Comparison of ENCODE assay signal across 8 cellular contexts in genomic region chr3:11651900-11652299, GRCh38. TPM values are rescaled to one million over a fixed set of nuclear protein-coding genes. Genes with fewer than 3 reads are reported as not detected.
DNase-seq lines count a peak whose midpoint lies in the region; ATAC-seq and TF ChIP-seq lines count a peak whose summit lies in the region.

No MANE protein-coding gene starts in this region.

- H4K20me1 ChIP-seq in H9 (ENCODE audit: control insufficient read depth, insufficient read depth, insufficient read length) = no peaks in the 10 kb centered on the region

- H2BK120ac ChIP-seq in H9 (ENCODE audit: low read depth, low read length, poor library complexity, severe bottlenecking) = no peak overlapping the region

- no peaks in the 10 kb centered on the region for H3K9me3 Mint-ChIP-seq in H9
- H3K9me3 Mint-ChIP-seq in activated T-helper 2 cell treated with anti-CD3 and anti-CD28 coated beads, Interferon-gamma antibody, Interleukin-2, Interleukin-4, amounts not matched to agents 10 μg/mL and 5 μg/mL and 100 μg/mL, durations not matched to agents 14 hours and 24 hours and 36 hours = no peaks in the 10 kb centered on the region

- no peak overlapping the region for H3K56ac ChIP-seq in H9 (ENCODE audit: insufficient read length, low read depth, low read length)

- no peak overlapping the region for H2BK20ac ChIP-seq in H9 (ENCODE audit: low read depth, low read length, poor library complexity, severe bottlenecking)

- intact Hi-C loops in activated T-helper 2 cell treated with anti-CD3 and anti-CD28 coated beads, Interferon-gamma antibody, Interleukin-2, Interleukin-4, amounts not matched to agents 10 μg/mL and 5 μg/mL and 100 μg/mL, durations not matched to agents 14 hours and 24 hours and 36 hours (cut with micrococcal nuclease) = loop anchor here (1.0 to 5.0 kb wide), 2 partner anchors 273 to 590 kb away; no protein-coding TSS in a partner anchor

- H2BK5ac ChIP-seq in H9 (ENCODE audit: insufficient read length, low read length) = no peak overlapping the region

- H3K9ac ChIP-seq in H9 (ENCODE audit: extremely low read depth, insufficient read length, low read length) = no peak overlapping the region

- no peaks in the 10 kb centered on the region for H3K79me1 ChIP-seq in H9 (ENCODE audit: insufficient read depth, low read depth, low read length, poor library complexity, severe bottlenecking)

- H3K27me3 Mint-ChIP-seq in H9 (ENCODE audit: low read depth) = no peaks in the 10 kb centered on the region; the same call in 1 of the 2 replicates
- H3K27me3 Mint-ChIP-seq in activated T-helper 2 cell treated with anti-CD3 and anti-CD28 coated beads, Interferon-gamma antibody, Interleukin-2, Interleukin-4, amounts not matched to agents 10 μg/mL and 5 μg/mL and 100 μg/mL, durations not matched to agents 14 hours and 24 hours and 36 hours (ENCODE audit: low read depth) = peaks cover 8% of the 10 kb centered on the region

- H2BK15ac ChIP-seq in H9 (ENCODE audit: low read depth, low read length) = no peak overlapping the region

- H3K18ac ChIP-seq in H9 (ENCODE audit: insufficient read length, low read depth, low read length) = no peak overlapping the region

- no peaks in the 10 kb centered on the region for H3K36me3 Mint-ChIP-seq in H9 (ENCODE audit: insufficient read depth in 1 of 3, low read depth in 3 of 3)
- H3K36me3 Mint-ChIP-seq in activated T-helper 2 cell treated with anti-CD3 and anti-CD28 coated beads, Interferon-gamma antibody, Interleukin-2, Interleukin-4, amounts not matched to agents 10 μg/mL and 5 μg/mL and 100 μg/mL, durations not matched to agents 14 hours and 24 hours and 36 hours (ENCODE audit: low read depth) = no peaks in the 10 kb centered on the region

- no peaks in the 10 kb centered on the region for H3K79me2 ChIP-seq in H9 (ENCODE audit: insufficient read depth, low read length)

- H3T11ph ChIP-seq in H9 (ENCODE audit: low read length) = no peak overlapping the region

- no peak overlapping the region for H4K8ac ChIP-seq in H9 (replicated peaks; ENCODE audit: insufficient read length, low read depth, low read length)

- no peak overlapping the region for H2BK12ac ChIP-seq in H9 (ENCODE audit: insufficient read length, low read depth, low read length)

- H3K23me2 ChIP-seq in H9 (ENCODE audit: insufficient read length, low read depth, low read length, poor library complexity, severe bottlenecking) = no peaks in the 10 kb centered on the region

- H3K4me2 ChIP-seq in H9 (ENCODE audit: insufficient read depth, insufficient read length, low read length) = no peak overlapping the region

- no peak overlapping the region for H2AK5ac ChIP-seq in H9 (ENCODE audit: insufficient read length, low read length)

- no peaks in the 10 kb centered on the region for H3K9me3 ChIP-seq in H9 (ENCODE audit: control insufficient read depth, low read depth, low read length)

- no peak overlapping the region for H3K14ac ChIP-seq in H9 (ENCODE audit: insufficient read depth, low read length)

- no peak overlapping the region for H2AFZ ChIP-seq in H9 (ENCODE audit: low read length)

- no peak overlapping the region for H3K27ac Mint-ChIP-seq in H9
- no peak overlapping the region for H3K27ac Mint-ChIP-seq in activated T-helper 2 cell treated with anti-CD3 and anti-CD28 coated beads, Interferon-gamma antibody, Interleukin-2, Interleukin-4, amounts not matched to agents 10 μg/mL and 5 μg/mL and 100 μg/mL, durations not matched to agents 14 hours and 24 hours and 36 hours

- H4K5ac ChIP-seq in H9 (ENCODE audit: insufficient read length, low read depth, low read length) = no peak overlapping the region

- no peak overlapping the region for H3K23ac ChIP-seq in H9 (ENCODE audit: insufficient read length, low read depth, low read length)

- no CpG with 5 or more reads among the region's 2 CpGs for WGBS in H9 (ENCODE audit: extremely low coverage, insufficient read length, low lambda C conversion rate)

- H4K91ac ChIP-seq in H9 (ENCODE audit: insufficient read length, low read depth, low read length) = no peak overlapping the region

- no peak for ATAC-seq in GM21717 (IDR thresholded peaks at IDR 0.05; ENCODE audit: unreplicated experiment)
- no peak for ATAC-seq in HG02970 (IDR thresholded peaks at IDR 0.05; ENCODE audit: low FRiP score, unreplicated experiment)
- ATAC-seq in HG02852 (IDR thresholded peaks at IDR 0.05; ENCODE audit: unreplicated experiment) = no peak

- no peak overlapping the region for H3K27ac ChIP-seq in H9 (ENCODE audit: insufficient read length, low read depth, low read length)

- peaks cover 37 to 38% of the 10 kb centered on the region in 2 experiments for H3K4me1 Mint-ChIP-seq in H9
- H3K4me1 Mint-ChIP-seq in activated T-helper 2 cell treated with anti-CD3 and anti-CD28 coated beads, Interferon-gamma antibody, Interleukin-2, Interleukin-4, amounts not matched to agents 10 μg/mL and 5 μg/mL and 100 μg/mL, durations not matched to agents 14 hours and 24 hours and 36 hours (ENCODE audit: low read depth) = peaks cover 9% of the 10 kb centered on the region

- H3K4me3 Mint-ChIP-seq in H9 = no peak overlapping the region
- H3K4me3 Mint-ChIP-seq in activated T-helper 2 cell treated with anti-CD3 and anti-CD28 coated beads, Interferon-gamma antibody, Interleukin-2, Interleukin-4, amounts not matched to agents 10 μg/mL and 5 μg/mL and 100 μg/mL, durations not matched to agents 14 hours and 24 hours and 36 hours (ENCODE audit: low read depth) = no peak overlapping the region

- no peaks in the 10 kb centered on the region; the same call in 1 of the 2 replicates for H3K4me1 ChIP-seq in H9 (ENCODE audit: insufficient read depth, low read length)

- H3K27me3 ChIP-seq in H9 (ENCODE audit: insufficient read depth, low read length) = no peaks in the 10 kb centered on the region

- peak; percentile 80 for TF ChIP-seq CTCF in H9 (conservative IDR thresholded peaks at IDR 0.05)

- DNase-seq in A172 (ENCODE audit: low spot score) (peak; percentile 28), H9 (no peak), SW480 (ENCODE audit: low spot score) (peak; percentile 33), inferior parietal cortex (ENCODE audit: extremely low spot score) (peak; percentile 79)
- DNase-seq in activated T-helper 2 cell treated with anti-CD3 and anti-CD28 coated beads, Interferon-gamma antibody, Interleukin-2, Interleukin-4, amounts not matched to agents 10 μg/mL and 5 μg/mL and 100 μg/mL, durations not matched to agents 14 hours and 24 hours and 36 hours (ENCODE audit: low spot score) = no peak

- H3K4ac ChIP-seq in H9 (ENCODE audit: low read depth, low read length) = no peak overlapping the region

RNA-seq across cellular contexts. Expression of gene VGLL4, which starts 8.2 kb away (rescaled TPM):
- 51.3 and 63.4 TPM in 2 replicates for total RNA-seq in A172 (2014; rRNA removed; shearing (Covaris generic))
- total RNA-seq in H9 (2021) = 42.1 and 44.6 TPM in 2 replicates
- 66.6 and 69.8 TPM in 2 replicates for total RNA-seq in activated T-helper 2 cell treated with anti-CD3 and anti-CD28 coated beads, Interferon-gamma antibody, Interleukin-2, Interleukin-4, amounts not matched to agents 10 μg/mL and 5 μg/mL and 100 μg/mL, durations not matched to agents 14 hours and 24 hours and 36 hours

Comparison
In these comparisons a context has a peak if more than half of its experiments do, and no peak if none do; other contexts are left out.
1. DNase-seq: peak in A172 (single experiment), SW480 (single experiment) and inferior parietal cortex (single experiment); none in H9 (single experiment) and activated T-helper 2 cell treated with anti-CD3 and anti-CD28 coated beads, Interferon-gamma antibody, Interleukin-2, Interleukin-4, amounts not matched to agents 10 μg/mL and 5 μg/mL and 100 μg/mL, durations not matched to agents 14 hours and 24 hours and 36 hours (single experiment).